ENCODE assay signal across 29 cellular contexts in the genomic region with DNA sequence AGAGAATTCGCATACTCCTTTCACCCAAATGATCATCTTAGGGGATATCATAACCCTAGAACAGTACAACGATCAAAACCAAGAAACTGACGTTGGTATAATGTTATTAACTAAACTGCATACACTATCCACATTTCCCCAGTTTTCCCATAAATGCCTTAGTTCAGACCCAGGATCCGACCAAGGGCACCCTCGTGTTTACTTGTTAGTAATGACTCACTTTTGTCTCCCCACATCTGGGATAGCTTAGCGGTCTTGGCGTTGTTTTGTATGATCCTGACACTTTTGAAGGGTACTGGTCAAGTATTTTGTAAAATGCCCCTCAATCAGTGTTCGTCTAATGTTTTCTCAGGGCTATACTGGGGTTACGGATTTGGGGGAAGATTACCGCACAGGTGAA. TPM values are rescaled to one million over a fixed set of nuclear protein-coding genes. Genes with fewer than 3 reads are reported as not detected.
DNase-seq lines count a peak whose midpoint lies in the region; ATAC-seq, FAIRE-seq and TF ChIP-seq lines count a peak whose summit lies in the region.
"Had no signal": no experiment of that assay in that cellular context is flagged by ENCODE, and none has a peak within 500 bp of the region (broad histone marks: within the 10 kb centered on the region; RNA-seq: fewer than 3 reads in every experiment).

No MANE protein-coding gene starts in this region.

- WGBS in HepG2 (ENCODE audit: low lambda C conversion rate) = 29% methylated on average over 10 of the region's 10 CpGs
- WGBS in right lobe of liver (ENCODE audit: insufficient coverage, low coverage, low lambda C conversion rate, missing lambda C conversion rate) = 77% methylated on average over 10 of the region's 10 CpGs

- H3K4me3 ChIP-seq in HepG2 (replicated peaks in 1 of 3; ENCODE audit: insufficient read depth in 1 of 3, low read depth in 2 of 3, low read length in 3 of 3) = no peak overlapping the region
- H3K4me3 ChIP-seq in right lobe of liver = no peak overlapping the region
- H3K4me3 ChIP-seq in adipocyte (ENCODE audit: low read length) = no peak overlapping the region
- H3K4me3 ChIP-seq in foreskin fibroblast (ENCODE audit: low read depth in 1 of 2, low read length in 2 of 2) = no peak overlapping the region
- no peak overlapping the region for H3K4me3 ChIP-seq in vagina
- H3K4me3 ChIP-seq: left lung, skin epidermis, thyroid gland had no signal

- H3K9ac ChIP-seq in HepG2 (ENCODE audit: insufficient read depth, low read depth, low read length) = no peak overlapping the region
- H3K9ac ChIP-seq in adipocyte (ENCODE audit: low read length) = no peak overlapping the region

- no peaks in the 10 kb centered on the region for H3K79me2 ChIP-seq in HepG2 (ENCODE audit: insufficient read depth, low read length)

- H3K27ac ChIP-seq in HepG2 (ENCODE audit: extremely low read length, insufficient read depth, low read length) = no peak overlapping the region
- no peak overlapping the region for H3K27ac ChIP-seq in right lobe of liver
- peak overlapping the region; percentile 47 for H3K27ac ChIP-seq in vagina
- H3K27ac ChIP-seq: left lung, thyroid gland had no signal

- no peak for TF ChIP-seq EP300 in HepG2 (IDR thresholded peaks at IDR 0.05; ENCODE audit: low read depth in 2 of 2, low read length in 2 of 2)
- no peak for TF ChIP-seq EP300 in HepG2 (CRISPR knock-in tag; IDR thresholded peaks at IDR 0.05; ENCODE audit: borderline replicate concordance)

- no peak for TF ChIP-seq CTCF in HepG2 (CRISPR knock-in tag; IDR thresholded peaks at IDR 0.05)
- TF ChIP-seq CTCF in right lobe of liver (IDR thresholded peaks at IDR 0.05) = no peak
- TF ChIP-seq CTCF in foreskin fibroblast (IDR thresholded peaks at IDR 0.05; ENCODE audit: low read depth, low read length) = no peak
- TF ChIP-seq CTCF in vagina (IDR thresholded peaks at IDR 0.05) = no peak

- H3K4me1 ChIP-seq in HepG2 (ENCODE audit: insufficient read depth, low read length) = peaks cover 38% of the 10 kb centered on the region
- H3K4me1 ChIP-seq in right lobe of liver = no peaks in the 10 kb centered on the region
- peaks cover 47% of the 10 kb centered on the region for H3K4me1 ChIP-seq in adipocyte (ENCODE audit: control insufficient read depth, insufficient read depth, low read length)
- H3K4me1 ChIP-seq in vagina = peaks cover 5% of the 10 kb centered on the region
- H3K4me1 ChIP-seq: BE2C, thyroid gland had no signal

- DNase-seq in HepG2 (ENCODE audit: low spot score) = peak; percentile 7
- DNase-seq in right lobe of liver = no peak
- peak; percentile 34 for DNase-seq in adipocyte (ENCODE audit: low read depth)
- peak; percentile 68 to 80 for DNase-seq in foreskin fibroblast
- DNase-seq in vagina (ENCODE audit: extremely low spot score in 2 of 2) = no peak
- no peak for DNase-seq in NCI-H1694 (lab: John Stamatoyannopoulos, UW)
- DNase-seq in NCI-H2029 (lab: John Stamatoyannopoulos, UW) = no peak
- DNase-seq: 8988T; activated CD4-positive, alpha-beta T cell treated with anti-CD3 and anti-CD28 coated beads, Interleukin-2, amount 50 U/mL, for 48 hours; aorta; BE2C; CD8-positive, alpha-beta memory T cell; DMS153; endodermal cell; left lung; mesendoderm; NCI-H1436; NCI-H2171 treated with DMSO at 0.1 percent for 48 hours; NCI-H69; nucleus accumbens; RPMI8226; stimulated activated naive CD8-positive, alpha-beta T cell treated with anti-CD3 and anti-CD28 coated beads, Interleukin-15, amount 100 ng/mL, for 72 hours; thyroid gland had no signal

- TF ChIP-seq RAD21 in HepG2 (CRISPR knock-in tag; IDR thresholded peaks at IDR 0.05) = no peak

- H2AFZ ChIP-seq in HepG2 (ENCODE audit: low read length) = no peak overlapping the region

- CTCF ChIA-PET in HepG2 (lab: Yijun Ruan, JAX; ENCODE audit: low intra/inter-chr PET ratio, low total read pairs) = interaction anchor here (2.5 kb wide), 1 partner anchor 255 kb away, joined by 14 read pairs; no protein-coding TSS in a partner anchor

- FAIRE-seq in HepG2 (lab: Jason Lieb, UNC) = no peak
- FAIRE-seq: G401.6, GM19239 had no signal

- intact Hi-C loops in HepG2 (cut with micrococcal nuclease; ENCODE audit: unreplicated experiment) = loop anchor here (2.0 to 10.0 kb wide), 6 partner anchors 179 to 1333 kb away; no protein-coding TSS in a partner anchor
- intact Hi-C loops in right lobe of liver (cut with DNase I) = no loop called here
- intact Hi-C loops in vagina (cut with DNase I) = loop anchor here (10.0 kb wide), 1 partner anchor 711 kb away; the partner anchor contains the start of gene HS3ST3B1

- TF ChIP-seq POLR2A in HepG2 (IDR thresholded peaks at IDR 0.05; ENCODE audit: insufficient read depth in 1 of 2, low read depth in 2 of 2, low read length in 2 of 2) (no peak), right lobe of liver (IDR thresholded peaks at IDR 0.05) (no peak), vagina (IDR thresholded peaks at IDR 0.05) (no peak)

- no peaks in the 10 kb centered on the region for H3K36me3 ChIP-seq in HepG2 (replicated peaks in 1 of 2; ENCODE audit: control insufficient read depth in 1 of 2, insufficient read depth in 2 of 2, low read length in 2 of 2)
- no peaks in the 10 kb centered on the region for H3K36me3 ChIP-seq in right lobe of liver
- no peaks in the 10 kb centered on the region for H3K36me3 ChIP-seq in adipocyte (ENCODE audit: control insufficient read depth, insufficient read depth, low read length, severe bottlenecking)
- no peaks in the 10 kb centered on the region for H3K36me3 ChIP-seq in vagina
- H3K36me3 ChIP-seq: BE2C, left lung, thyroid gland had no signal

- H3K27me3 ChIP-seq in HepG2 (ENCODE audit: control insufficient read depth in 1 of 2, insufficient read depth in 2 of 2, low read length in 2 of 2) (peaks cover 2 to 15% of the 10 kb centered on the region in 2 experiments; a peak in 3 of 5 replicates), right lobe of liver (no peaks in the 10 kb centered on the region), adipocyte (replicated peaks; ENCODE audit: control insufficient read depth, insufficient read depth, low read length) (no peaks in the 10 kb centered on the region), vagina (no peaks in the 10 kb centered on the region)
- H3K27me3 ChIP-seq: BE2C, thyroid gland had no signal

- ATAC-seq in HepG2 (peak; percentile 66), right lobe of liver (no peak), HG03457 (IDR thresholded peaks at IDR 0.05; ENCODE audit: unreplicated experiment) (no peak)
- ATAC-seq: esophagus mucosa; left lung; stimulated activated naive CD8-positive, alpha-beta T cell treated with anti-CD3 and anti-CD28 coated beads, Interleukin-15, amount 100 ng/mL, for 72 hours had no signal

- no peaks in the 10 kb centered on the region for H3K9me3 ChIP-seq in HepG2 (ENCODE audit: low read length)
- H3K9me3 ChIP-seq in right lobe of liver = no peaks in the 10 kb centered on the region
- H3K9me3 ChIP-seq in adipocyte (ENCODE audit: control insufficient read depth, low read length) = no peaks in the 10 kb centered on the region
- H3K9me3 ChIP-seq in vagina = no peaks in the 10 kb centered on the region
- H3K9me3 ChIP-seq: BE2C, left lung, thyroid gland had no signal

- in situ Hi-C loops in HepG2 (cut with HindIII; ENCODE audit: extremely low pct_ligation_motif_present, low pct_unique_long_range_greater_than_20kb) = loop anchor here (5.0 to 10.0 kb wide), 3 partner anchors 259 to 1331 kb away; no protein-coding TSS in a partner anchor

- POLR2A ChIA-PET in HepG2 (lab: Yijun Ruan, JAX) = no interaction called here

- no peak overlapping the region for H3K4me2 ChIP-seq in HepG2 (ENCODE audit: low read depth, low read length)

- H4K20me1 ChIP-seq in HepG2 (ENCODE audit: insufficient read depth, low read length) = no peaks in the 10 kb centered on the region

- no TSS peak for BruUV-seq in HepG2 (replicated peaks; lab: Mats Ljungman, UMichigan)

TF ChIP-seq in HepG2, 621 proteins besides CTCF, POLR2A, EP300 and RAD21 (continues in another document):
- no peak for TF ChIP-seq CREB1 (IDR thresholded peaks at IDR 0.05)
- TF ChIP-seq CREB1 (CRISPR knock-in tag; IDR thresholded peaks at IDR 0.05) = no peak
- no peak for TF ChIP-seq HNRNPL (IDR thresholded peaks at IDR 0.05; ENCODE audit: low read depth, low read length)
- TF ChIP-seq FOSL2 (CRISPR knock-in tag; IDR thresholded peaks at IDR 0.05) = peak; percentile 86
- no peak for TF ChIP-seq ZNF790 (CRISPR knock-in tag; IDR thresholded peaks at IDR 0.05; ENCODE audit: borderline replicate concordance)
- TF ChIP-seq FOXA1 (IDR thresholded peaks at IDR 0.05) = no peak
- no peak for TF ChIP-seq FOXA1 (CRISPR knock-in tag; IDR thresholded peaks at IDR 0.05)
- TF ChIP-seq SOX6 (IDR thresholded peaks at IDR 0.05) = no peak
- 0 out of 2 replicates have a peak, but pooled peaks have one; percentile 11 for TF ChIP-seq SOX6 (CRISPR knock-in tag; IDR thresholded peaks at IDR 0.05)
- no peak for TF ChIP-seq NFIC (IDR thresholded peaks at IDR 0.05; ENCODE audit: low read length)

RNA-seq across cellular contexts. Expression of gene HS3ST3A1, which starts 8.0 kb away (rescaled TPM):
- total RNA-seq in HepG2 (2016; rRNA removed; fragmentation: Illumina TruSeq; extraction: Trizol) = 2.9 and 3.5 TPM in 2 replicates
- total RNA-seq in HepG2 (2016; cell fraction: cytosol; rRNA removed; fragmentation: Illumina TruSeq; extraction: Trizol; ENCODE audit: low read depth) = 1.2 and 1.3 TPM in 2 replicates
- total RNA-seq in HepG2 (2016; cell fraction: insoluble cytoplasmic fraction; rRNA removed; fragmentation: Illumina TruSeq; extraction: Trizol) = 2.0 and 5.1 TPM in 2 replicates
- total RNA-seq in HepG2 (2016; cell fraction: membrane; rRNA removed; fragmentation: Illumina TruSeq; extraction: Trizol) = 2.4 TPM in 2 replicates
- 2.8 and 3.0 TPM in 2 replicates for total RNA-seq in HepG2 (2016; cell fraction: nucleus; rRNA removed; fragmentation: Illumina TruSeq; extraction: Trizol)
- 1.3 and 4.4 TPM in 2 replicates for polyA plus RNA-seq in HepG2 (2011; rRNA removed)
- 1.2 and 2.1 TPM in 2 replicates for polyA plus RNA-seq in HepG2 (2011; cell fraction: cytosol; rRNA removed)
- 4.9 and 7.4 TPM in 2 replicates for polyA plus RNA-seq in HepG2 (2011; cell fraction: nucleus; rRNA removed)
- 1.1 and 1.2 TPM in 2 replicates for polyA plus RNA-seq in HepG2 (2012)
- 0.42 and 0.45 TPM in 2 replicates for polyA plus RNA-seq in HepG2 (2016; cell fraction: cytosol; fragmentation: Illumina TruSeq; extraction: Trizol; ENCODE audit: low read depth)
- 1.2 and 1.4 TPM in 2 replicates for polyA plus RNA-seq in HepG2 (2016; cell fraction: insoluble cytoplasmic fraction; fragmentation: Illumina TruSeq; extraction: Trizol; ENCODE audit: low read depth)
- polyA plus RNA-seq in HepG2 (2016; cell fraction: membrane; fragmentation: Illumina TruSeq; extraction: Trizol; ENCODE audit: low read depth) = 0.73 and 0.81 TPM in 2 replicates
- 3.2 and 6.7 TPM in 2 replicates for polyA plus RNA-seq in HepG2 (2016; cell fraction: nucleus; fragmentation: Illumina TruSeq; extraction: Trizol; ENCODE audit: insufficient read depth, low read depth)
- polyA minus RNA-seq in HepG2 (2011; rRNA and poly(A)+ RNA removed; ENCODE audit: low replicate concordance) = 11.7 TPM in 1 of 2 replicates, not detected in the other
- 12.5 and 12.8 TPM in 2 replicates for polyA minus RNA-seq in HepG2 (2011; cell fraction: cytosol; rRNA and poly(A)+ RNA removed)
- 3.4 and 4.5 TPM in 2 replicates for polyA minus RNA-seq in HepG2 (2011; cell fraction: nucleus; rRNA and poly(A)+ RNA removed)
- 10 to 100 TPM in 1 of 6 experiments, 1 to 10 TPM in 5; 4.0 to 10.1 (median 5.1) TPM for total RNA-seq in right lobe of liver
- total RNA-seq in vagina = 8.6 TPM
- total RNA-seq: CD8-positive, alpha-beta memory T cell; pulmonary artery endothelial cell had no signal

Comparison
In these comparisons a context has a peak if more than half of its experiments do, and no peak if none do; other contexts are left out.
1. DNase-seq: peak in HepG2 (single experiment), adipocyte (single experiment) and foreskin fibroblast (2 of 2); none in right lobe of liver (0 of 3), vagina (0 of 2), NCI-H1694 (single experiment) and NCI-H2029 (single experiment).
2. intact Hi-C loops: an anchor here in HepG2 (2.0 to 10.0 kb wide) and vagina (10.0 kb wide); none called in right lobe of liver.